In genomic region chr6:63573140-63573898, GRCh38 we compare ENCODE assay signal across 1 cellular context.
TF ChIP-seq lines count a peak whose summit lies in the region.

No MANE protein-coding gene starts in this region.

TF ChIP-seq in GM12878, 131 proteins besides CTCF, POLR2A, EP300 and RAD21 (continued from another document and continues in another):
- no peak for TF ChIP-seq ZBTB4 (CRISPR knock-in tag; IDR thresholded peaks at IDR 0.05)
- peak; percentile 92 for TF ChIP-seq YY1 (IDR thresholded peaks at IDR 0.05; ENCODE audit: low read depth, low read length)
- no peak for TF ChIP-seq TBL1XR1 (IDR thresholded peaks at IDR 0.05; ENCODE audit: low read depth, low read length)
- no peak for TF ChIP-seq PKNOX1 (IDR thresholded peaks at IDR 0.05)
- no peak for TF ChIP-seq SUPT20H (IDR thresholded peaks at IDR 0.05; ENCODE audit: borderline replicate concordance, control insufficient read depth, low read depth, low read length)
- peak; percentile 62; the same call in 1 of the 2 replicates for TF ChIP-seq SMARCA5 (IDR thresholded peaks at IDR 0.05)
- TF ChIP-seq HCFC1 (IDR thresholded peaks at IDR 0.05; ENCODE audit: low read length) = no peak; the same call in 1 of the 2 replicates
- TF ChIP-seq CBX5 (IDR thresholded peaks at IDR 0.05; ENCODE audit: low read depth) = 0 out of 2 replicates have a peak, but pooled peaks have one; percentile 37
- peak; percentile 82 for TF ChIP-seq ZNF687 (IDR thresholded peaks at IDR 0.05)
- TF ChIP-seq RAD51 (IDR thresholded peaks at IDR 0.05) = no peak
- TF ChIP-seq BCL3 (IDR thresholded peaks at IDR 0.05; ENCODE audit: borderline replicate concordance, insufficient read depth, low read depth, low read length, poor library complexity, severe bottlenecking) = peak; percentile 27
- 0 out of 2 replicates have a peak, but pooled peaks have one; percentile 40 for TF ChIP-seq RB1 (IDR thresholded peaks at IDR 0.05; ENCODE audit: borderline replicate concordance)
- no peak for TF ChIP-seq PBX3 (IDR thresholded peaks at IDR 0.05; ENCODE audit: insufficient replicate concordance, low read depth, low read length)
- no peak; the same call in 1 of the 2 replicates for TF ChIP-seq SPI1 (IDR thresholded peaks at IDR 0.05; ENCODE audit: borderline replicate concordance, insufficient read depth, low read depth, low read length)
- TF ChIP-seq TCF12 (IDR thresholded peaks at IDR 0.05; ENCODE audit: low read depth, low read length) = peak; percentile 3; the same call in 1 of the 2 replicates
- TF ChIP-seq POLR2AphosphoS2 (IDR thresholded peaks at IDR 0.05; ENCODE audit: low read depth, low read length) = peak; percentile 71; the same call in 1 of the 2 replicates
- TF ChIP-seq MAX (IDR thresholded peaks at IDR 0.05; ENCODE audit: low read depth, low read length) = peak; percentile 51
- peak; percentile 73 to 94; a peak in 3 of 4 replicates for TF ChIP-seq BHLHE40 (IDR thresholded peaks at IDR 0.05; ENCODE audit: borderline replicate concordance in 1 of 2, low read depth in 2 of 2, low read length in 1 of 2)
- TF ChIP-seq ZNF207 (IDR thresholded peaks at IDR 0.05; ENCODE audit: borderline replicate concordance) = peak; percentile 83
- no peak; the same call in 1 of the 2 replicates for TF ChIP-seq NR2F1 (conservative IDR thresholded peaks at IDR 0.05)
- TF ChIP-seq HDAC6 (IDR thresholded peaks at IDR 0.05; ENCODE audit: unreplicated experiment) = peak; percentile 53
- 0 out of 2 replicates have a peak, but pooled peaks have one; percentile 44 for TF ChIP-seq SMAD5 (IDR thresholded peaks at IDR 0.05; ENCODE audit: low read depth)
- peak; percentile 42; the same call in 1 of the 2 replicates for TF ChIP-seq NBN (IDR thresholded peaks at IDR 0.05)
- TF ChIP-seq MLLT1 (IDR thresholded peaks at IDR 0.05) = peak; percentile 15; the same call in 1 of the 2 replicates
- TF ChIP-seq MYC (IDR thresholded peaks at IDR 0.05; ENCODE audit: insufficient read depth, insufficient read length, insufficient replicate concordance, low read length, severe bottlenecking) = peak; percentile 87
- TF ChIP-seq BCLAF1 (IDR thresholded peaks at IDR 0.05) = 0 out of 2 replicates have a peak, but pooled peaks have one; percentile 45
- no peak for TF ChIP-seq SRF (IDR thresholded peaks at IDR 0.05; ENCODE audit: low read depth in 2 of 2, low read length in 2 of 2)
- TF ChIP-seq HDAC2 (IDR thresholded peaks at IDR 0.05) = no peak
- no peak for TF ChIP-seq ZNF622 (IDR thresholded peaks at IDR 0.05)
- TF ChIP-seq ZNF217 (IDR thresholded peaks at IDR 0.05) = peak; percentile 70
- TF ChIP-seq STAT1 (conservative IDR thresholded peaks at IDR 0.05) = peak; percentile 67; the same call in 1 of the 2 replicates
- TF ChIP-seq POLR2AphosphoS5 (IDR thresholded peaks at IDR 0.05; ENCODE audit: low read length) = peak; percentile 89
- peak in 1 of 2 experiments; percentile 9; a peak in 2 of 4 replicates for TF ChIP-seq IKZF2 (IDR thresholded peaks at IDR 0.05)
- TF ChIP-seq ZNF274 (IDR thresholded peaks at IDR 0.05; ENCODE audit: insufficient read depth, insufficient read length) = no peak
- no peak for TF ChIP-seq SMC3 (IDR thresholded peaks at IDR 0.05; ENCODE audit: borderline replicate concordance, low read length)
- no peak for TF ChIP-seq TARDBP (IDR thresholded peaks at IDR 0.05; ENCODE audit: borderline replicate concordance)
- no peak for TF ChIP-seq MTA3 (IDR thresholded peaks at IDR 0.05; ENCODE audit: borderline replicate concordance, low read length)
- TF ChIP-seq ZSCAN29 (IDR thresholded peaks at IDR 0.05) = 0 out of 2 replicates have a peak, but pooled peaks have one; percentile 28
- TF ChIP-seq CREB1 (IDR thresholded peaks at IDR 0.05; ENCODE audit: low read depth) = no peak; the same call in 1 of the 2 replicates
- peak; percentile 85; the same call in 1 of the 2 replicates for TF ChIP-seq GATAD2B (conservative IDR thresholded peaks at IDR 0.05; ENCODE audit: low read depth)
- TF ChIP-seq SMAD1 (IDR thresholded peaks at IDR 0.05; ENCODE audit: low read depth, partially characterized antibody) = peak; percentile 17
- TF ChIP-seq RFX5 (IDR thresholded peaks at IDR 0.05; ENCODE audit: low read depth, low read length) = peak; percentile 10; the same call in 1 of the 2 replicates
- TF ChIP-seq HSF1 (IDR thresholded peaks at IDR 0.05; ENCODE audit: low read depth, low read length) = no peak
- no peak for TF ChIP-seq JUNB (IDR thresholded peaks at IDR 0.05)
- peak; percentile 94 for TF ChIP-seq BACH1 (IDR thresholded peaks at IDR 0.05; ENCODE audit: borderline replicate concordance)
- no peak for TF ChIP-seq CHD4 (IDR thresholded peaks at IDR 0.05)
- TF ChIP-seq EGR1 (IDR thresholded peaks at IDR 0.05; ENCODE audit: borderline replicate concordance in 1 of 2, low read depth in 2 of 2, low read length in 2 of 2) = peak in 1 of 2 experiments; percentile 70; a peak in 2 of 3 replicates
- no peak for TF ChIP-seq ZNF24 (IDR thresholded peaks at IDR 0.05)
- peak; percentile 21; the same call in 1 of the 2 replicates for TF ChIP-seq TCF7 (IDR thresholded peaks at IDR 0.05; ENCODE audit: borderline replicate concordance)
- TF ChIP-seq SUZ12 (IDR thresholded peaks at IDR 0.05; ENCODE audit: unreplicated experiment) = no peak
- TF ChIP-seq ZZZ3 (IDR thresholded peaks at IDR 0.05; ENCODE audit: control insufficient read depth, insufficient read length, low read depth) = no peak
